In genomic region chr1:23485002-23485332, GRCh38 we compare ENCODE assay signal across 8 cellular contexts. TPM values are rescaled to one million over a fixed set of nuclear protein-coding genes. Genes with fewer than 3 reads are reported as not detected.
A peak's percentile ranks its signal among the peaks of the same experiment; 100 is the strongest.
DNase-seq lines count a peak whose midpoint lies in the region; ATAC-seq lines count a peak whose summit lies in the region.

No MANE protein-coding gene starts in this region.

- H3K27ac Mint-ChIP-seq in activated CD4-positive, alpha-beta T cell treated with anti-CD3 and anti-CD28 coated beads, Interleukin-2, amount 10 ng/mL, durations not matched to agents 7 days and 5 days = no peak overlapping the region
- peak overlapping the region; percentile 36 for H3K27ac Mint-ChIP-seq in activated T-helper 17 cell treated with anti-CD3 and anti-CD28 coated beads, Interleukin-2, amount 50 U/mL, for 72 hours
- peak overlapping the region in 1 of 6 donors; percentile 7 for H3K27ac Mint-ChIP-seq in immature natural killer cell

- ATAC-seq in activated T-helper 17 cell treated with anti-CD3 and anti-CD28 coated beads, Interleukin-2, amount 50 U/mL, for 72 hours (replicated peaks) = no peak
- no peak for ATAC-seq in GM18861 (IDR thresholded peaks at IDR 0.05; ENCODE audit: unreplicated experiment)

- peak overlapping the region; percentile 88 for H3K4me3 Mint-ChIP-seq in activated CD4-positive, alpha-beta T cell treated with anti-CD3 and anti-CD28 coated beads, Interleukin-2, amount 10 ng/mL, durations not matched to agents 7 days and 5 days
- peak overlapping the region; percentile 86 for H3K4me3 Mint-ChIP-seq in activated T-helper 17 cell treated with anti-CD3 and anti-CD28 coated beads, Interleukin-2, amount 50 U/mL, for 72 hours
- H3K4me3 Mint-ChIP-seq in immature natural killer cell = peak overlapping the region; percentile 82 to 89 (median 85)

- no peaks in the 10 kb centered on the region for H3K9me3 Mint-ChIP-seq in activated CD4-positive, alpha-beta T cell treated with anti-CD3 and anti-CD28 coated beads, Interleukin-2, amount 10 ng/mL, durations not matched to agents 7 days and 5 days
- H3K9me3 Mint-ChIP-seq in activated T-helper 17 cell treated with anti-CD3 and anti-CD28 coated beads, Interleukin-2, amount 50 U/mL, for 72 hours = no peaks in the 10 kb centered on the region
- no peaks in the 10 kb centered on the region for H3K9me3 Mint-ChIP-seq in immature natural killer cell

- CTCF ChIA-PET in activated CD4-positive, alpha-beta T cell treated with anti-CD3 and anti-CD28 coated beads, Interleukin-2, amount 10 ng/mL, durations not matched to agents 7 days and 5 days (lab: Charles Lee) = interaction anchor here (0.9 to 3.6 kb wide), 5 partner anchors 13 to 177 kb away, joined by 3 to 16 read pairs (median 4); no protein-coding TSS in a partner anchor

- H3K27ac ChIP-seq in temporal lobe (ENCODE audit: low read depth, low read length) = peak overlapping the region; percentile 50

- H3K27me3 Mint-ChIP-seq in activated CD4-positive, alpha-beta T cell treated with anti-CD3 and anti-CD28 coated beads, Interleukin-2, amount 10 ng/mL, durations not matched to agents 7 days and 5 days = peaks cover 67% of the 10 kb centered on the region
- H3K27me3 Mint-ChIP-seq in activated T-helper 17 cell treated with anti-CD3 and anti-CD28 coated beads, Interleukin-2, amount 50 U/mL, for 72 hours = peaks cover 12% of the 10 kb centered on the region
- peaks cover 19 to 26% (median 23%) of the 10 kb centered on the region in 3 donors for H3K27me3 Mint-ChIP-seq in immature natural killer cell (ENCODE audit: low read depth in 3 of 3)

- no peak for DNase-seq in activated CD4-positive, alpha-beta T cell treated with anti-CD3 and anti-CD28 coated beads, Interleukin-2, amount 10 ng/mL, durations not matched to agents 7 days and 5 days
- DNase-seq in activated CD4-positive, alpha-beta T cell treated with anti-CD3 and anti-CD28 coated beads, Interleukin-2, amount 50 U/mL, for 4 hours = no peak
- no peak for DNase-seq in immature natural killer cell
- no peak for DNase-seq in hippocampal formation (lab: John Stamatoyannopoulos, UW)
- DNase-seq in RKO (ENCODE audit: low spot score) = no peak

- H3K36me3 Mint-ChIP-seq in activated CD4-positive, alpha-beta T cell treated with anti-CD3 and anti-CD28 coated beads, Interleukin-2, amount 10 ng/mL, durations not matched to agents 7 days and 5 days (ENCODE audit: low read depth) = no peaks in the 10 kb centered on the region
- no peaks in the 10 kb centered on the region for H3K36me3 Mint-ChIP-seq in activated T-helper 17 cell treated with anti-CD3 and anti-CD28 coated beads, Interleukin-2, amount 50 U/mL, for 72 hours (ENCODE audit: low read depth)
- H3K36me3 Mint-ChIP-seq in immature natural killer cell = no peaks in the 10 kb centered on the region

- peaks cover 18% of the 10 kb centered on the region for H3K4me1 Mint-ChIP-seq in activated CD4-positive, alpha-beta T cell treated with anti-CD3 and anti-CD28 coated beads, Interleukin-2, amount 10 ng/mL, durations not matched to agents 7 days and 5 days
- peaks cover 7% of the 10 kb centered on the region for H3K4me1 Mint-ChIP-seq in activated T-helper 17 cell treated with anti-CD3 and anti-CD28 coated beads, Interleukin-2, amount 50 U/mL, for 72 hours
- peaks cover 14% of the 10 kb centered on the region in 2 donors for H3K4me1 Mint-ChIP-seq in immature natural killer cell

- POLR2A ChIA-PET in activated CD4-positive, alpha-beta T cell treated with anti-CD3 and anti-CD28 coated beads, Interleukin-2, amount 10 ng/mL, durations not matched to agents 7 days and 5 days (lab: Charles Lee) = interaction anchor here (0.5 kb wide), 1 partner anchor 25 kb away, joined by 3 read pairs; no protein-coding TSS in a partner anchor

RNA-seq across cellular contexts. Expression of gene ASAP3, which starts 1.0 kb away (rescaled TPM):
- under 1 TPM; 0.25 to 0.52 TPM for total RNA-seq in activated CD4-positive, alpha-beta T cell treated with anti-CD3 and anti-CD28 coated beads, Interleukin-2, amount 10 ng/mL, durations not matched to agents 7 days and 5 days
- 1 to 10 TPM in 1 of 2 donors, under 1 TPM in 1; 0.37 to 1.0 TPM for total RNA-seq in activated T-helper 17 cell treated with anti-CD3 and anti-CD28 coated beads, Interleukin-2, amount 50 U/mL, for 72 hours
- not detected for polyA plus RNA-seq in immature natural killer cell
- total RNA-seq in temporal lobe = 6.9 TPM

RNA-seq across cellular contexts. Expression of gene E2F2, which starts 46.1 kb away (rescaled TPM):
- total RNA-seq in activated CD4-positive, alpha-beta T cell treated with anti-CD3 and anti-CD28 coated beads, Interleukin-2, amount 10 ng/mL, durations not matched to agents 7 days and 5 days = 100 to 1,000 TPM; 107 to 112 TPM
- total RNA-seq in activated T-helper 17 cell treated with anti-CD3 and anti-CD28 coated beads, Interleukin-2, amount 50 U/mL, for 72 hours = 10 to 100 TPM; 13.0 to 24.1 TPM
- 1 to 10 TPM in 2 of 3 donors, under 1 TPM in 1; 0.28 to 1.3 (median 1.2) TPM for polyA plus RNA-seq in immature natural killer cell
- 0.74 TPM for total RNA-seq in temporal lobe
